14 cellular contexts compared by ENCODE assay signal in the genomic region with DNA sequence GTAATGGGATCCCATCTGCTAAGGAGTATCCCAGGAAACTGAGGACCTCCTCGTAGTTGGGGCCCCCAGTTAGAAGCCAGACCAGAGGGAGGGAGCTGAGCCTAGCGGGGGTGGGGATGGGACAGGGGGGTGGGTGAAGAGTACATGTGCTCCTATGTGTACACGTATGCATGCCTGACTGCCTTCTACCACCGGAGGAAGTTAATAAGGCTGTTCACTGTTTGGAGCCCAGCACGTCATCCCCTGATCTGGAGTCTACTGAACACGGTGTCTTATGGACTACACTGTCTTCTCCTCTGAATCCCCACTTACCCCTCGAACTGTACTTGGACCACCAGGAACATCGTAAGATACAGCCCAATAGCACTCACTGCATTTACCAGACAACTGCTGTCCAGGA.
A peak's percentile ranks its signal among the peaks of the same experiment; 100 is the strongest.
DNase-seq lines count a peak whose midpoint lies in the region; ATAC-seq, FAIRE-seq and TF ChIP-seq lines count a peak whose summit lies in the region.
"Had no signal": no experiment of that assay in that cellular context is flagged by ENCODE, and none has a peak within 500 bp of the region (broad histone marks: within the 10 kb centered on the region; RNA-seq: fewer than 3 reads in every experiment).

No MANE protein-coding gene starts in this region.

- no peaks in the 10 kb centered on the region for H4K20me1 ChIP-seq in BLaER1

- no peak overlapping the region for H3K4me3 ChIP-seq in BLaER1
- H3K4me3 ChIP-seq in dorsolateral prefrontal cortex = no peak overlapping the region
- H3K4me3 ChIP-seq: GM12878, GM23248 had no signal

- ATAC-seq in GM21367 (IDR thresholded peaks at IDR 0.05; ENCODE audit: unreplicated experiment) = no peak
- ATAC-seq in GM21381 (IDR thresholded peaks at IDR 0.05; ENCODE audit: unreplicated experiment) = no peak
- ATAC-seq: GM12878 had no signal

- no peak overlapping the region for H3K9ac ChIP-seq in BLaER1
- H3K9ac ChIP-seq: GM23248 had no signal

- H3K9me3 ChIP-seq in BLaER1 = no peaks in the 10 kb centered on the region

- peaks cover 6% of the 10 kb centered on the region for H3K4me1 ChIP-seq in BLaER1

- peak overlapping the region; percentile 15 for H3K4me2 ChIP-seq in BLaER1

- intact Hi-C loops in dorsolateral prefrontal cortex (cut with DNase I) = no loop called here

- no peak for TF ChIP-seq CTCF in dorsolateral prefrontal cortex (IDR thresholded peaks at IDR 0.05 in 54 of 56, conservative IDR thresholded peaks at IDR 0.05 in 2 of 56; ENCODE audit: low read depth in 1 of 56, partially characterized antibody in 56 of 56)

- H3K27ac ChIP-seq in BLaER1 = no peak overlapping the region
- peak overlapping the region in 38 of 59 donors; percentile 14 to 92 (median 76) for H3K27ac ChIP-seq in dorsolateral prefrontal cortex
- H3K27ac ChIP-seq: C4-2B, GM23248 had no signal

- peak; percentile 57 for FAIRE-seq in HTR-8/SVneo (lab: Jason Lieb, UNC)
- FAIRE-seq: A204.1, GM12878, H54 had no signal

- DNase-seq in HTR-8/SVneo (ENCODE audit: insufficient read length, low spot score) (no peak), dorsolateral prefrontal cortex (peak in 1 of 10 donors; percentile 5), mesenteric fat pad (ENCODE audit: low spot score) (peak; percentile 60), NCI-H146 treated with DMSO at 0.1 percent for 48 hours (lab: John Stamatoyannopoulos, UW; ENCODE audit: unreplicated experiment) (no peak)
- DNase-seq: CD4-positive, alpha-beta memory T cell; DMS79; GM23248 had no signal

- H3K36me3 ChIP-seq in BLaER1 = peaks cover 5% of the 10 kb centered on the region; the same call in 1 of the 2 replicates

- H3K27me3 ChIP-seq in BLaER1 (no peaks in the 10 kb centered on the region), dorsolateral prefrontal cortex (no peaks in the 10 kb centered on the region)
